ENCODE assay signal across 3 cellular contexts in the genomic region with DNA sequence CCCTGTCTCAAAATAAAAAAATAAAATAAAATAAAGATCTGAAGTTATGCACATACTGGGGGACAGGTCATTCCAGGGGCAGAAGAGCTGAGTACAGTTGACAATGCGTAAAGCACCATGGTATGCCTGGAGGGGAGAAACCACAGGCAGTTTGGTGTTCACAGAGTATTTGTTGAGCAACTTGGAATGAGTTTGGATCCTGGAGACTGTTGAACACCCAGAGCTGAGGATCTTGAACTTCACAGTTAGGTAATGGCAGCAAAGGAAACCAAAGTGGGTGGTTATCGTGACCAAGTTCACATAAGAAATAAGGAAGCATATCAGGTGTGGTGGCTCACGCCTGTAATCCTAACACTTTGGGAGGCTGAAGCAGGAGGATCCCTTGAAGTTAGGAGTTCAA. TPM values are rescaled to one million over a fixed set of nuclear protein-coding genes. Genes with fewer than 3 reads are reported as not detected.
"Had no signal": no experiment of that assay in that cellular context is flagged by ENCODE, and none has a peak within 500 bp of the region (broad histone marks: within the 10 kb centered on the region; RNA-seq: fewer than 3 reads in every experiment).

No MANE protein-coding gene starts in this region.

RNA-seq across cellular contexts. Expression of gene MPV17L, which starts 8.5 kb away (rescaled TPM):
- total RNA-seq: myocyte, smooth muscle cell had no signal
- polyA plus RNA-seq: smooth muscle cell had no signal

RNA-seq across cellular contexts. Expression of gene NPIPA5, which starts 26.0 kb away (rescaled TPM):
- total RNA-seq: ascending aorta, smooth muscle cell had no signal
